ENCODE assay signal across 21 cellular contexts in the genomic region with DNA sequence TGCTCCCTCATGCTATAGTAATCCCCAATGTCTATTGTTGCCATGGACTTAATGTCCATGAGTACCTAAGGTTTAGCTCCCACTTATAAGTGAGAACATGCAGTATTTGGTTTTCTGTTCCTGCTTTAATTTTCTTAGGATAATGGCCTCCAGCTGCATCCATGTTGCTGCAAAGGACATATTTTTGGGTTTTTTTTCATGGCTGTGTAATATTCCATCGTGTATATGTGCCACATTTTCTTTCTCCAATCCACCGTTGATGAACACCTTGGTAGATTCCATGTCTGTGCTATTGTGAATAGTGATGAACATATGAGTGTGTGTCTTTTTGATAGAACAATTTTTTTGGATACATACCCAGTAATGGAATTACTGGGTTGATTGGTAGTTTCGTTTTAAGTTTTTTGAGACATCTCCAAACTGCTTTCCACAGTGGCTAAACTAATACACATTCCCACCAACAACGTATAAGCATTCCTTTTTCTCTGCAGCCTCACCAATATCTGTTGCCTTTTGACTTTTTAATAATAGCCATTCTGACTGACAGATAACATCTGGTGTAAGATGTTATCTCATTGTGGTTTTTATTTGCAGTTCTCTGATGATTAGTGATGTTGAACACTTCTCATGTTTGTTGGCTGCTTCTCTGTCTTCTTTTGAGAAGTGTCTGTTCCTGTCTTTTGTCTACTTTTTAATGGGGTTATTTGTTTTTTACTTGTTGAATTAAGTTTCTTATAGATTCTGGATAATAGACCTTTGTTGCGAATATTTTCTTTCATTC.
A peak's percentile ranks its signal among the peaks of the same experiment; 100 is the strongest.
DNase-seq lines count a peak whose midpoint lies in the region; ATAC-seq and TF ChIP-seq lines count a peak whose summit lies in the region.
"Had no signal": no experiment of that assay in that cellular context is flagged by ENCODE, and none has a peak within 500 bp of the region (broad histone marks: within the 10 kb centered on the region; RNA-seq: fewer than 3 reads in every experiment).

No MANE protein-coding gene starts in this region.

- H3K27me3 ChIP-seq in esophagus muscularis mucosa (no peaks in the 10 kb centered on the region), aorta (ENCODE audit: control insufficient read depth in 1 of 2, insufficient read depth in 2 of 2, low read length in 1 of 2) (no peaks in the 10 kb centered on the region)
- H3K27me3 ChIP-seq: BLaER1, MG63 had no signal

- ATAC-seq in left cardiac atrium (no peak), GM21423 (IDR thresholded peaks at IDR 0.05; ENCODE audit: unreplicated experiment) (no peak), aorta (ENCODE audit: low FRiP score) (no peak)
- ATAC-seq: Panc1 had no signal

- no peak for TF ChIP-seq CTCF in esophagus muscularis mucosa (IDR thresholded peaks at IDR 0.05)

- intact Hi-C loops in esophagus muscularis mucosa (cut with DNase I) = no loop called here
- intact Hi-C loops in left cardiac atrium (cut with DNase I) = no loop called here
- intact Hi-C loops in aorta (cut with DNase I) = no loop called here

- TF ChIP-seq EP300 in esophagus muscularis mucosa (IDR thresholded peaks at IDR 0.05) = no peak

- H3K9me3 ChIP-seq in esophagus muscularis mucosa (no peaks in the 10 kb centered on the region), aorta (ENCODE audit: control insufficient read depth, low read length) (no peaks in the 10 kb centered on the region)
- H3K9me3 ChIP-seq: BLaER1, MG63 had no signal

- no peak for TF ChIP-seq POLR2A in esophagus muscularis mucosa (IDR thresholded peaks at IDR 0.05; ENCODE audit: low read depth)

- WGBS in esophagus muscularis mucosa = 86% methylated on average over 5 of the region's 5 CpGs
- 83 to 89% methylated on average over 5 of the region's 5 CpGs for WGBS in aorta, 2 donors

- no peak overlapping the region for H3K27ac ChIP-seq in esophagus muscularis mucosa (replicated peaks in 1 of 4)
- H3K27ac ChIP-seq in aorta (ENCODE audit: low read depth in 1 of 2, low read length in 2 of 2) = no peak overlapping the region
- H3K27ac ChIP-seq: BLaER1, HL-60, KMS-11 had no signal

- in situ Hi-C loops in KBM-7 (cut with MboI; ENCODE audit: low pct_unique_long_range_greater_than_20kb, low sequenced_read_pairs) = no loop called here

- H3K4me3 ChIP-seq in esophagus muscularis mucosa (no peak overlapping the region), aorta (ENCODE audit: low read length in 2 of 2) (no peak overlapping the region)
- H3K4me3 ChIP-seq: BLaER1, MG63 had no signal

- no peaks in the 10 kb centered on the region for H3K4me1 ChIP-seq in esophagus muscularis mucosa
- H3K4me1 ChIP-seq in aorta (ENCODE audit: control insufficient read depth in 1 of 2, insufficient read depth in 2 of 2, low read length in 2 of 2) = no peaks in the 10 kb centered on the region

- DNase-seq in KBM-7 (peak; percentile 14), M059J (ENCODE audit: low read depth) (peak; percentile 46), NCI-H748 (lab: John Stamatoyannopoulos, UW; ENCODE audit: unreplicated experiment) (peak; percentile 56), esophagus muscularis mucosa (ENCODE audit: extremely low spot score) (peak; percentile 21), left cardiac atrium (no peak), LoVo (ENCODE audit: low spot score) (no peak), aorta (no peak)
- DNase-seq: ACHN; CD4-positive, alpha-beta T cell; COR-L47; GDM1; MG63; NCI-H1436 treated with DMSO at 0.1 percent for 48 hours; NCI-H2029 treated with DMSO at 0.1 percent for 48 hours; NCI-H774; T-helper 1 cell had no signal

- H3K36me3 ChIP-seq in esophagus muscularis mucosa (no peaks in the 10 kb centered on the region), aorta (ENCODE audit: control insufficient read depth in 1 of 2, insufficient read depth in 2 of 2, low read length in 1 of 2) (no peaks in the 10 kb centered on the region)
- H3K36me3 ChIP-seq: BLaER1, MG63 had no signal

Comparison
In these comparisons a context has a peak if more than half of its experiments do, and no peak if none do; other contexts are left out.
1. DNase-seq: peak in KBM-7 (single experiment), M059J (single experiment), NCI-H748 (single experiment) and esophagus muscularis mucosa (single experiment); none in left cardiac atrium (single experiment), LoVo (single experiment) and aorta (0 of 2).